15 cellular contexts compared by ENCODE assay signal in the genomic region with DNA sequence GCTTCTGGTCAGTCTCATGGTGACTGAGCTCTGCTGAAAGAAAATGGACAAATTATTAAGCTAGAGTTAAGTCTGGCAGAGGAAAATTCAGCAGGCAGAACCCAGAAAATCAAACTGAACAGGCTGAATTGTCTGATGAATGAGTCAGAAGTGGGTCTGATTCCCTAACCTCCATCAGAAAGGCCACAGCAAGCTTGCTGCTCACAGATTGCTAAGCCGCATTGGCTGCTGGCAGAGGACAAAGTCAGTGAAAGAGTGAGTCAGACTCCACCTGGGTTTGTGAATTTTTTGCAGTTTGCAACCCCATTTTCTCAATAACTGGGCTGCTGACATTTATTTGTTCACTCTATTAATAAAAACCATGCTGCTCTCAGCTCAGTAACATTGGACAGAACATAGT.
A peak's percentile ranks its signal among the peaks of the same experiment; 100 is the strongest.
DNase-seq lines count a peak whose midpoint lies in the region; ATAC-seq and TF ChIP-seq lines count a peak whose summit lies in the region.
"Had no signal": no experiment of that assay in that cellular context is flagged by ENCODE, and none has a peak within 500 bp of the region (broad histone marks: within the 10 kb centered on the region; RNA-seq: fewer than 3 reads in every experiment).

No MANE protein-coding gene starts in this region.

- ATAC-seq in GM21529 (IDR thresholded peaks at IDR 0.05; ENCODE audit: unreplicated experiment) (no peak), HG02852 (IDR thresholded peaks at IDR 0.05; ENCODE audit: unreplicated experiment) (no peak)
- ATAC-seq: Panc1; stimulated activated naive B cell treated with anti-CD40 and anti-IgM and Interleukin-4, amounts not matched to agents 10 μg/mL and 1 μg/mL and 100 μg/mL, for 72 hours had no signal

- H3K36me3 ChIP-seq in neuron (ENCODE audit: insufficient read depth, low read length): no peaks in the 10 kb centered on the region
- H3K36me3 ChIP-seq: HAP-1 had no signal

- no peak overlapping the region for H3K4me3 ChIP-seq in epithelial cell of esophagus (ENCODE audit: low read length)
- no peak overlapping the region for H3K4me3 ChIP-seq in neuron (ENCODE audit: low read length)
- H3K4me3 ChIP-seq: HAP-1 had no signal

- H3K9me3 ChIP-seq in neuron (ENCODE audit: low read length): no peaks in the 10 kb centered on the region
- H3K9me3 ChIP-seq: HAP-1 had no signal

- peaks cover 6% of the 10 kb centered on the region for H3K4me1 ChIP-seq in neuron (ENCODE audit: insufficient read depth, low read length)
- H3K4me1 ChIP-seq: HAP-1 had no signal

- no peak for TF ChIP-seq CTCF in epithelial cell of esophagus (IDR thresholded peaks at IDR 0.05; ENCODE audit: insufficient read depth, low read depth, low read length, missing control alignments)

- peak; percentile 52 for DNase-seq in EH (ENCODE audit: low read depth)
- DNase-seq in NCI-H226: peak; percentile 75
- DNase-seq in epithelial cell of esophagus (ENCODE audit: low read depth): peak; percentile 93
- no peak for DNase-seq in mesenteric fat pad (ENCODE audit: low spot score)
- no peak for DNase-seq in DMS79 treated with DMSO at 0.1 percent for 48 hours (lab: John Stamatoyannopoulos, UW)
- DNase-seq: activated CD8-positive, alpha-beta memory T cell treated with anti-CD3 and anti-CD28 coated beads, Interleukin-2, amount 50 U/mL, for 4 hours; CD8-positive, alpha-beta memory T cell; kidney; nephron progenitor cell; stimulated activated naive B cell treated with anti-CD40 and anti-IgM and Interleukin-4, amounts not matched to agents 10 μg/mL and 1 μg/mL and 100 μg/mL, for 72 hours had no signal

- H2AFZ ChIP-seq in neuron (ENCODE audit: low read depth, low read length): peak overlapping the region; percentile 10

- H3K27me3 ChIP-seq in neuron (ENCODE audit: insufficient read depth, low read length): no peaks in the 10 kb centered on the region

Comparison
In these comparisons a context has a peak if more than half of its experiments do, and no peak if none do; other contexts are left out.
1. DNase-seq: peak in EH (single experiment), NCI-H226 (single experiment) and epithelial cell of esophagus (single experiment); none in mesenteric fat pad (single experiment) and DMS79 treated with DMSO at 0.1 percent for 48 hours (single experiment).